ENCODE assay signal across 1 cellular context in genomic region chr14:102323102-102323501, GRCh38.
TF ChIP-seq lines count a peak whose summit lies in the region.

No MANE protein-coding gene starts in this region.

TF ChIP-seq in HCT116, 20 proteins besides CTCF, POLR2A, EP300 and RAD21:
- no peak for TF ChIP-seq EZH2phosphoT487 (IDR thresholded peaks at IDR 0.05; ENCODE audit: borderline replicate concordance)
- no peak for TF ChIP-seq ZFX (IDR thresholded peaks at IDR 0.05)
- TF ChIP-seq SRF (IDR thresholded peaks at IDR 0.05; ENCODE audit: low read depth) = no peak
- no peak for TF ChIP-seq FOSL1 (IDR thresholded peaks at IDR 0.05; ENCODE audit: low read depth)
- TF ChIP-seq ZBTB33 (IDR thresholded peaks at IDR 0.05; ENCODE audit: extremely low read depth, insufficient replicate concordance, low read length) = no peak
- no peak for TF ChIP-seq SIN3A (IDR thresholded peaks at IDR 0.05; ENCODE audit: low read depth)
- TF ChIP-seq EGR1 (IDR thresholded peaks at IDR 0.05; ENCODE audit: low read depth) = no peak
- no peak for TF ChIP-seq YY1 (IDR thresholded peaks at IDR 0.05; ENCODE audit: extremely low read depth, insufficient replicate concordance, low read depth, low read length)
- TF ChIP-seq MAX (IDR thresholded peaks at IDR 0.05) = no peak
- no peak for TF ChIP-seq ELF1 (IDR thresholded peaks at IDR 0.05; ENCODE audit: borderline replicate concordance, low read depth)
